14 cellular contexts compared by ENCODE assay signal in the genomic region with DNA sequence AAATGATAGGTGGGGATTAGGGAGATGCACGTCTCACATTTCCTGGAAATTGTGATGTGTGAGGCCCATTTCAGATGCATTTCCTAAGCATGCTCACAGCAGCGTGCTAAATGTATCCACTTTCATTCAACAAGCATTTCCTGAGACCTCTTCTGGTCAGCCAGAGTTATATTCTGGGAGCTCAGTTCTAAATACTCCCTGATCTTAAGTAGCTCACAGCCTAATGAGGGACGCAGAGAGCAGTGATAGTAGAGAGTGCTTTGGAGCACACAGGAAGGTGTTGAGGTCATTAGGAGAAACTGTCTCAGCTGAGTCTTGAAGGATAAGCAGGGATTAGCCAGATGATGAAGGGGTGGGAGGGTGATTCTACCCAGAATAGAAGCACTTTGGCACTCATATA. TPM values are rescaled to one million over a fixed set of nuclear protein-coding genes. Genes with fewer than 3 reads are reported as not detected.
A peak's percentile ranks its signal among the peaks of the same experiment; 100 is the strongest.
DNase-seq lines count a peak whose midpoint lies in the region; TF ChIP-seq lines count a peak whose summit lies in the region.
"Had no signal": no experiment of that assay in that cellular context is flagged by ENCODE, and none has a peak within 500 bp of the region (broad histone marks: within the 10 kb centered on the region; RNA-seq: fewer than 3 reads in every experiment).

No MANE protein-coding gene starts in this region.

- H3K27me3 ChIP-seq in BLaER1 treated with 17β-estradiol and CSF1 and Interleukin-3, amounts not matched to agents 10 nM and 100 nM, result peaks cover 0 to 15% (median 0%) of the 10 kb centered on the region in 11 experiments; a peak in 1 of 22 replicates
- H3K27me3 ChIP-seq in mesenchymal stem cell (ENCODE audit: control insufficient read depth in 1 of 2, insufficient read depth in 1 of 2, low read length in 2 of 2) (no peaks in the 10 kb centered on the region), PC-9 (ENCODE audit: insufficient read depth, low read depth) (no peaks in the 10 kb centered on the region)
- H3K27me3 ChIP-seq: gastrocnemius medialis, transverse colon had no signal

- peaks cover 0 to 5% (median 4%) of the 10 kb centered on the region in 11 experiments; a peak in 12 of 22 replicates for H3K9me3 ChIP-seq in BLaER1 treated with 17β-estradiol and CSF1 and Interleukin-3, amounts not matched to agents 10 nM and 100 nM (replicated peaks in 1 of 11)
- H3K9me3 ChIP-seq in mesenchymal stem cell (ENCODE audit: control insufficient read depth, low read length) (no peaks in the 10 kb centered on the region), PC-9 (ENCODE audit: insufficient read depth, low read depth) (no peaks in the 10 kb centered on the region)
- H3K9me3 ChIP-seq: gastrocnemius medialis, transverse colon had no signal

- H3K4me3 ChIP-seq in BLaER1 treated with 17β-estradiol and CSF1 and Interleukin-3, amounts not matched to agents 10 nM and 100 nM, result no peak overlapping the region
- H3K4me3 ChIP-seq in NB4 (ENCODE audit: low read depth, low read length) (no peak overlapping the region), cardiac fibroblast (replicated peaks in 1 of 2; ENCODE audit: low read depth in 2 of 2, low read length in 2 of 2) (no peak overlapping the region), mesenchymal stem cell (ENCODE audit: insufficient read depth in 1 of 2, low read depth in 1 of 2, low read length in 2 of 2) (no peak overlapping the region), PC-9 (no peak overlapping the region)
- H3K4me3 ChIP-seq: gastrocnemius medialis, lung, transverse colon had no signal

- H2BK12ac ChIP-seq in mesenchymal stem cell (ENCODE audit: low read length in 2 of 2), result no peak overlapping the region

- no peak for TF ChIP-seq POLR2A in NB4 (IDR thresholded peaks at IDR 0.05; ENCODE audit: extremely low read depth, insufficient read length)

- POLR2A ChIA-PET in PC-9 (lab: Charles Lee; ENCODE audit: unreplicated experiment), result no interaction called here

- peak; percentile 14 for DNase-seq in NB4 (ENCODE audit: low read depth)
- DNase-seq in cardiac fibroblast (ENCODE audit: low read depth in 2 of 2), result peak; percentile 54 to 72
- peak; percentile 54 for DNase-seq in mesenchymal stem cell
- no peak for DNase-seq in PC-9
- no peak for DNase-seq in NCI-H1694 treated with DMSO at 0.1 percent for 48 hours (lab: John Stamatoyannopoulos, UW)
- no peak for DNase-seq in activated naive CD4-positive, alpha-beta T cell treated with Interleukin-2 at 50 U/mL for 16 hours
- DNase-seq in cerebellum (ENCODE audit: low spot score), result no peak
- DNase-seq: central memory CD4-positive, alpha-beta T cell; DMS79; gastrocnemius medialis; NCI-H1436; transverse colon had no signal

- peak overlapping the region in 8 of 11 experiments; percentile 18 to 68 (median 48); a peak in 15 of 22 replicates for H3K4me2 ChIP-seq in BLaER1 treated with 17β-estradiol and CSF1 and Interleukin-3, amounts not matched to agents 10 nM and 100 nM
- no peak overlapping the region for H3K4me2 ChIP-seq in mesenchymal stem cell (ENCODE audit: low read length, poor library complexity, severe bottlenecking)
- no peak overlapping the region for H3K4me2 ChIP-seq in PC-9

- no peak overlapping the region for H3K18ac ChIP-seq in mesenchymal stem cell (ENCODE audit: low read depth in 1 of 2, low read length in 2 of 2)

- H2BK15ac ChIP-seq in mesenchymal stem cell (ENCODE audit: low read depth, poor library complexity, severe bottlenecking), result no peak overlapping the region

- no peak overlapping the region for H2AFZ ChIP-seq in mesenchymal stem cell (ENCODE audit: low read depth, low read length)
- no peak overlapping the region for H2AFZ ChIP-seq in PC-9

- H3F3A ChIP-seq in PC-9 (ENCODE audit: insufficient read depth, low read depth), result no peaks in the 10 kb centered on the region

- peaks cover 11 to 61% (median 45%) of the 10 kb centered on the region in 10 experiments for H3K4me1 ChIP-seq in BLaER1 treated with 17β-estradiol and CSF1 and Interleukin-3, amounts not matched to agents 10 nM and 100 nM
- H3K4me1 ChIP-seq in mesenchymal stem cell (ENCODE audit: control insufficient read depth, insufficient read depth, low read depth, low read length), result no peaks in the 10 kb centered on the region
- H3K4me1 ChIP-seq in PC-9 (replicated peaks; ENCODE audit: insufficient read depth), result no peaks in the 10 kb centered on the region
- H3K4me1 ChIP-seq: gastrocnemius medialis, transverse colon had no signal

- H2BK5ac ChIP-seq in mesenchymal stem cell (ENCODE audit: low read depth, low read length, poor library complexity, severe bottlenecking), result no peak overlapping the region

- no peak overlapping the region for H4K91ac ChIP-seq in mesenchymal stem cell (ENCODE audit: low read length)

- H3K79me1 ChIP-seq in mesenchymal stem cell (replicated peaks; ENCODE audit: low read length, poor library complexity, severe bottlenecking), result no peaks in the 10 kb centered on the region

- WGBS in mesenchymal stem cell, result 32% methylated on average over 2 of the region's 3 CpGs

- intact Hi-C loops in PC-9 (cut with micrococcal nuclease; ENCODE audit: unreplicated experiment), result no loop called here

- no peaks in the 10 kb centered on the region for H3K9me2 ChIP-seq in PC-9 (ENCODE audit: insufficient read depth)

- H4K20me1 ChIP-seq in BLaER1 treated with 17β-estradiol and CSF1 and Interleukin-3, amounts not matched to agents 10 nM and 100 nM, result no peaks in the 10 kb centered on the region
- no peaks in the 10 kb centered on the region for H4K20me1 ChIP-seq in PC-9 (ENCODE audit: insufficient read depth)

- no TSS peak for BruUV-seq in PC-9 (replicated peaks; lab: Mats Ljungman, UMichigan)

- H3K36me3 ChIP-seq in BLaER1 treated with 17β-estradiol and CSF1 and Interleukin-3, amounts not matched to agents 10 nM and 100 nM, result no peaks in the 10 kb centered on the region
- no peaks in the 10 kb centered on the region for H3K36me3 ChIP-seq in mesenchymal stem cell (ENCODE audit: control insufficient read depth in 1 of 2, insufficient read depth in 2 of 2, low read depth in 1 of 2, low read length in 2 of 2)
- H3K36me3 ChIP-seq in PC-9 (ENCODE audit: low read depth), result no peaks in the 10 kb centered on the region
- H3K36me3 ChIP-seq: gastrocnemius medialis, transverse colon had no signal

- H3K79me2 ChIP-seq in PC-9 (ENCODE audit: low read depth), result no peaks in the 10 kb centered on the region

- no peak overlapping the region for H3K4ac ChIP-seq in mesenchymal stem cell (ENCODE audit: low read depth in 1 of 2, low read length in 2 of 2)

- H4K8ac ChIP-seq in mesenchymal stem cell (ENCODE audit: low read length), result no peak overlapping the region

- H2BK120ac ChIP-seq in mesenchymal stem cell (ENCODE audit: low read depth, low read length), result no peak overlapping the region

- H3K27ac ChIP-seq in BLaER1 treated with 17β-estradiol and CSF1 and Interleukin-3, amounts not matched to agents 10 nM and 100 nM, result no peak overlapping the region
- H3K27ac ChIP-seq in mesenchymal stem cell (ENCODE audit: low read length, poor library complexity, severe bottlenecking) (no peak overlapping the region), PC-9 (no peak overlapping the region)
- H3K27ac ChIP-seq: gastrocnemius medialis, transverse colon had no signal

- TF ChIP-seq CTCF in NB4 (IDR thresholded peaks at IDR 0.05; ENCODE audit: low read depth, low read length), result no peak
- TF ChIP-seq CTCF in cardiac fibroblast (IDR thresholded peaks at IDR 0.05; ENCODE audit: low read depth, low read length), result no peak
- TF ChIP-seq CTCF in PC-9 (conservative IDR thresholded peaks at IDR 0.05), result no peak

- H2AK5ac ChIP-seq in mesenchymal stem cell (ENCODE audit: low read length, severe bottlenecking), result no peak overlapping the region

- H3K14ac ChIP-seq in mesenchymal stem cell (ENCODE audit: low read length in 2 of 2), result no peak overlapping the region

- H3K23ac ChIP-seq in mesenchymal stem cell (ENCODE audit: low read length in 2 of 2), result no peak overlapping the region

- CTCF ChIA-PET in PC-9 (lab: Charles Lee), result interaction anchor here (0.6 kb wide), 1 partner anchor 18 kb away, joined by 4 read pairs; no protein-coding TSS in a partner anchor

- H3K9ac ChIP-seq in BLaER1 treated with 17β-estradiol and CSF1 and Interleukin-3, amounts not matched to agents 10 nM and 100 nM, result no peak overlapping the region
- H3K9ac ChIP-seq in mesenchymal stem cell (ENCODE audit: low read length), result no peak overlapping the region

RNA-seq across cellular contexts. Expression of a gene that starts 46.2 kb away (rescaled TPM):
- 2.6 TPM for polyA plus RNA-seq in mesenchymal stem cell (2013, experiment 1 of 2)
- 3.1 TPM for polyA plus RNA-seq in mesenchymal stem cell (2013, experiment 2 of 2)
- total RNA-seq in PC-9 (2021) (4.2 and 5.6 TPM in 2 replicates), cerebellum (71.7 TPM)

Comparison
In these comparisons a context has a peak if more than half of its experiments do, and no peak if none do; other contexts are left out.
1. H3K4me2 ChIP-seq: peak in BLaER1 treated with 17β-estradiol and CSF1 and Interleukin-3, amounts not matched to agents 10 nM and 100 nM (8 of 11); none in mesenchymal stem cell (single experiment) and PC-9 (single experiment).
2. DNase-seq: peak in NB4 (single experiment), cardiac fibroblast (2 of 2) and mesenchymal stem cell (single experiment); none in PC-9 (0 of 2), NCI-H1694 treated with DMSO at 0.1 percent for 48 hours (single experiment), activated naive CD4-positive, alpha-beta T cell treated with Interleukin-2 at 50 U/mL for 16 hours (single experiment) and cerebellum (single experiment).
3. RNA of a gene that starts 46.2 kb away (total RNA-seq): 71.7 TPM in cerebellum (single experiment); 4.2 to 5.6 TPM in PC-9; every median in the first group is over 10 times any median in the second.